In the genomic region with DNA sequence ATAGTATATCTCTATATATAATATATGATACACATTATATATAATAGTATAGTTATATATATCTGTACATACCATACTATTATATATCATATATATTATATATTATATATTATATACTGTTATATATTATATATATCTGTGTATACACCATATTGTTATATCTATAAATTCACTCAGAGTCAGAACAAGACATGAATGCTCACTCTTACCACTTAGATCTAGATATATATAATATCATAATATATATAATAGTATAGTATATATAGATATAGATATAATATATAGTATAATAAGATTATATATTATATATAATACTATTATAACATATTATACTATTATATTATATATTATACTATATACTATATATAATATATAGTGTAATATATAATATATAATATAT, we compare ENCODE assay signal across 10 cellular contexts. TPM values are rescaled to one million over a fixed set of nuclear protein-coding genes. Genes with fewer than 3 reads are reported as not detected.
"Had no signal": no experiment of that assay in that cellular context is flagged by ENCODE, and none has a peak within 500 bp of the region (broad histone marks: within the 10 kb centered on the region; RNA-seq: fewer than 3 reads in every experiment).

No MANE protein-coding gene starts in this region.

- H3K4me2 ChIP-seq: KMS-11 had no signal

- ATAC-seq: HepG2 had no signal

- H3K27ac ChIP-seq: HL-60, KMS-11 had no signal

- DNase-seq: IMR-90, KBM-7, KG1 had no signal

- FAIRE-seq: HepG2, HTR-8/SVneo had no signal

- H3K9ac ChIP-seq: KMS-11 had no signal

RNA-seq across cellular contexts. Expression of a gene that starts 9.3 kb away (rescaled TPM):
- total RNA-seq: HT-29, HT1080, IMR-90 had no signal
- polyA plus RNA-seq: IgD-negative memory B cell, IMR-90 had no signal
